ENCODE assay signal across 1 cellular context in genomic region chr19:50772408-50773311, GRCh38.
TF ChIP-seq lines count a peak whose summit lies in the region.

No MANE protein-coding gene starts in this region.

TF ChIP-seq in K562, 482 proteins besides CTCF, POLR2A, EP300 and RAD21 (continued from another document and continues in another):
- TF ChIP-seq UBTF (IDR thresholded peaks at IDR 0.05; ENCODE audit: borderline replicate concordance in 1 of 2, low read depth in 2 of 2, low read length in 2 of 2) (no peak), THRAP3 (IDR thresholded peaks at IDR 0.05; ENCODE audit: borderline replicate concordance) (no peak), RFX7 (CRISPR knock-in tag; IDR thresholded peaks at IDR 0.05) (no peak), KLF13 (tag; IDR thresholded peaks at IDR 0.05; ENCODE audit: borderline replicate concordance, low read depth) (no peak), CBFA2T2 (conservative IDR thresholded peaks at IDR 0.05) (0 out of 2 replicates have a peak, but pooled peaks have one; percentile 33), FOS (IDR thresholded peaks at IDR 0.05; ENCODE audit: extremely low read depth, insufficient read length) (peak; percentile 84), ZNF668 (CRISPR knock-in tag; IDR thresholded peaks at IDR 0.05) (no peak), SUPT5H (IDR thresholded peaks at IDR 0.05) (no peak), C11orf30 (IDR thresholded peaks at IDR 0.05; ENCODE audit: low read depth) (no peak), SRF (CRISPR knock-in tag; IDR thresholded peaks at IDR 0.05) (no peak), BRCA1 (IDR thresholded peaks at IDR 0.05) (no peak), BRCA1 (CRISPR knock-in tag; IDR thresholded peaks at IDR 0.05) (no peak), NCOR1 (IDR thresholded peaks at IDR 0.05) (no peak), AFF1 (IDR thresholded peaks at IDR 0.05; ENCODE audit: low read depth in 1 of 2, partially characterized antibody in 2 of 2) (peak in 1 of 2 experiments; percentile 85), NCOA4 (IDR thresholded peaks at IDR 0.05; ENCODE audit: partially characterized antibody) (no peak), ZC3H11A (IDR thresholded peaks at IDR 0.05; ENCODE audit: low read depth, low read length) (no peak), FOXA3 (CRISPR knock-in tag; conservative IDR thresholded peaks at IDR 0.05 in 1 of 2, IDR thresholded peaks at IDR 0.05 in 1 of 2) (no peak), MXD1 (CRISPR knock-in tag; IDR thresholded peaks at IDR 0.05; ENCODE audit: borderline replicate concordance, poor library complexity, severe bottlenecking) (no peak), MXI1 (IDR thresholded peaks at IDR 0.05; ENCODE audit: low read depth, low read length) (no peak), ZNF140 (CRISPR knock-in tag; IDR thresholded peaks at IDR 0.05) (no peak), BDP1 (IDR thresholded peaks at IDR 0.05; ENCODE audit: insufficient read depth, insufficient read length) (no peak), ZNF408 (CRISPR knock-in tag; IDR thresholded peaks at IDR 0.05; ENCODE audit: low read depth) (no peak), ZKSCAN1 (IDR thresholded peaks at IDR 0.05; ENCODE audit: low read depth, low read length) (no peak), NR1H2 (CRISPR knock-in tag; IDR thresholded peaks at IDR 0.05) (no peak), ELF2 (CRISPR knock-in tag; IDR thresholded peaks at IDR 0.05) (no peak), MYC (IDR thresholded peaks at IDR 0.05; ENCODE audit: low read depth, low read length) (no peak), MYC (CRISPR knock-in tag; IDR thresholded peaks at IDR 0.05; ENCODE audit: borderline replicate concordance, low read depth) (no peak), TBP (optimal IDR thresholded peaks at IDR 0.05; ENCODE audit: low read depth, low read length) (no peak), SAFB (IDR thresholded peaks at IDR 0.05; ENCODE audit: borderline replicate concordance, low read depth, low read length) (no peak), BCOR (IDR thresholded peaks at IDR 0.05) (peak; percentile 58), NUFIP1 (IDR thresholded peaks at IDR 0.05; ENCODE audit: partially characterized antibody) (no peak), KLF1 (tag; IDR thresholded peaks at IDR 0.05) (no peak), ILK (tag; IDR thresholded peaks at IDR 0.05; ENCODE audit: borderline replicate concordance, low read depth) (no peak), RAD51 (IDR thresholded peaks at IDR 0.05; ENCODE audit: borderline replicate concordance, low read depth) (peak; percentile 91), ZFPM2 (CRISPR knock-in tag; IDR thresholded peaks at IDR 0.05) (no peak), KHSRP (IDR thresholded peaks at IDR 0.05) (no peak), KAT7 (CRISPR knock-in tag; IDR thresholded peaks at IDR 0.05; ENCODE audit: borderline replicate concordance) (no peak), ARID1B (IDR thresholded peaks at IDR 0.05) (no peak), TEAD4 (IDR thresholded peaks at IDR 0.05; ENCODE audit: low read length) (0 out of 2 replicates have a peak, but pooled peaks have one; percentile 17), TEAD4 (CRISPR knock-in tag; IDR thresholded peaks at IDR 0.05; ENCODE audit: borderline replicate concordance) (no peak), RBFOX2 (IDR thresholded peaks at IDR 0.05; ENCODE audit: low read depth, low read length) (no peak), STAG1 (CRISPR knock-in tag; IDR thresholded peaks at IDR 0.05; ENCODE audit: borderline replicate concordance) (no peak), ZNF785 (CRISPR knock-in tag; IDR thresholded peaks at IDR 0.05) (no peak), TRIM24 (IDR thresholded peaks at IDR 0.05) (no peak), ZNF717 (CRISPR knock-in tag; IDR thresholded peaks at IDR 0.05) (no peak), ARNT (IDR thresholded peaks at IDR 0.05) (peak in 1 of 2 experiments; percentile 65; a peak in 1 of 4 replicates), TCF7 (IDR thresholded peaks at IDR 0.05; ENCODE audit: borderline replicate concordance) (no peak), ZC3H8 (IDR thresholded peaks at IDR 0.05) (no peak), HMG20B (CRISPR knock-in tag; IDR thresholded peaks at IDR 0.05) (no peak), PRDM10 (IDR thresholded peaks at IDR 0.05; ENCODE audit: partially characterized antibody) (peak; percentile 15), PHB2 (IDR thresholded peaks at IDR 0.05; ENCODE audit: low read depth) (no peak), ZC3H4 (CRISPR knock-in tag; IDR thresholded peaks at IDR 0.05; ENCODE audit: borderline replicate concordance) (no peak), U2AF1 (optimal IDR thresholded peaks at IDR 0.05; ENCODE audit: low read depth, low read length) (no peak), TOE1 (IDR thresholded peaks at IDR 0.05; ENCODE audit: borderline replicate concordance) (peak; percentile 59; the same call in 1 of the 2 replicates), TOE1 (CRISPR knock-in tag; IDR thresholded peaks at IDR 0.05; ENCODE audit: borderline replicate concordance, low read depth) (no peak), HDAC2 (IDR thresholded peaks at IDR 0.05) (no peak)
- TF ChIP-seq, protein P1, sequence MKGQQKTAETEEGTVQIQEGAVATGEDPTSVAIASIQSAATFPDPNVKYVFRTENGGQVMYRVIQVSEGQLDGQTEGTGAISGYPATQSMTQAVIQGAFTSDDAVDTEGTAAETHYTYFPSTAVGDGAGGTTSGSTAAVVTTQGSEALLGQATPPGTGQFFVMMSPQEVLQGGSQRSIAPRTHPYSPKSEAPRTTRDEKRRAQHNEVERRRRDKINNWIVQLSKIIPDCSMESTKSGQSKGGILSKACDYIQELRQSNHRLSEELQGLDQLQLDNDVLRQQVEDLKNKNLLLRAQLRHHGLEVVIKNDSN (CRISPR knock-in tag; IDR thresholded peaks at IDR 0.05) = peak; percentile 90
- TF ChIP-seq, protein P2, sequence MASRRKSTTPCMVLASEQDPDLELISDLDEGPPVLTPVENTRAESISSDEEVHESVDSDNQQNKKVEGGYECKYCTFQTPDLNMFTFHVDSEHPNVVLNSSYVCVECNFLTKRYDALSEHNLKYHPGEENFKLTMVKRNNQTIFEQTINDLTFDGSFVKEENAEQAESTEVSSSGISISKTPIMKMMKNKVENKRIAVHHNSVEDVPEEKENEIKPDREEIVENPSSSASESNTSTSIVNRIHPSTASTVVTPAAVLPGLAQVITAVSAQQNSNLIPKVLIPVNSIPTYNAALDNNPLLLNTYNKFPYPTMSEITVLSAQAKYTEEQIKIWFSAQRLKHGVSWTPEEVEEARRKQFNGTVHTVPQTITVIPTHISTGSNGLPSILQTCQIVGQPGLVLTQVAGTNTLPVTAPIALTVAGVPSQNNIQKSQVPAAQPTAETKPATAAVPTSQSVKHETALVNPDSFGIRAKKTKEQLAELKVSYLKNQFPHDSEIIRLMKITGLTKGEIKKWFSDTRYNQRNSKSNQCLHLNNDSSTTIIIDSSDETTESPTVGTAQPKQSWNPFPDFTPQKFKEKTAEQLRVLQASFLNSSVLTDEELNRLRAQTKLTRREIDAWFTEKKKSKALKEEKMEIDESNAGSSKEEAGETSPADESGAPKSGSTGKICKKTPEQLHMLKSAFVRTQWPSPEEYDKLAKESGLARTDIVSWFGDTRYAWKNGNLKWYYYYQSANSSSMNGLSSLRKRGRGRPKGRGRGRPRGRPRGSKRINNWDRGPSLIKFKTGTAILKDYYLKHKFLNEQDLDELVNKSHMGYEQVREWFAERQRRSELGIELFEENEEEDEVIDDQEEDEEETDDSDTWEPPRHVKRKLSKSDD (conservative IDR thresholded peaks at IDR 0.05; ENCODE audit: low read length) = no peak
- TF ChIP-seq, protein P3, sequence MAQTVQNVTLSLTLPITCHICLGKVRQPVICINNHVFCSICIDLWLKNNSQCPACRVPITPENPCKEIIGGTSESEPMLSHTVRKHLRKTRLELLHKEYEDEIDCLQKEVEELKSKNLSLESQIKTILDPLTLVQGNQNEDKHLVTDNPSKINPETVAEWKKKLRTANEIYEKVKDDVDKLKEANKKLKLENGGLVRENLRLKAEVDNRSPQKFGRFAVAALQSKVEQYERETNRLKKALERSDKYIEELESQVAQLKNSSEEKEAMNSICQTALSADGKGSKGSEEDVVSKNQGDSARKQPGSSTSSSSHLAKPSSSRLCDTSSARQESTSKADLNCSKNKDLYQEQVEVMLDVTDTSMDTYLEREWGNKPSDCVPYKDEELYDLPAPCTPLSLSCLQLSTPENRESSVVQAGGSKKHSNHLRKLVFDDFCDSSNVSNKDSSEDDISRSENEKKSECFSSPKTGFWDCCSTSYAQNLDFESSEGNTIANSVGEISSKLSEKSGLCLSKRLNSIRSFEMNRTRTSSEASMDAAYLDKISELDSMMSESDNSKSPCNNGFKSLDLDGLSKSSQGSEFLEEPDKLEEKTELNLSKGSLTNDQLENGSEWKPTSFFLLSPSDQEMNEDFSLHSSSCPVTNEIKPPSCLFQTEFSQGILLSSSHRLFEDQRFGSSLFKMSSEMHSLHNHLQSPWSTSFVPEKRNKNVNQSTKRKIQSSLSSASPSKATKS (CRISPR knock-in tag; IDR thresholded peaks at IDR 0.05) = no peak
